Comparison of ENCODE assay signal across 11 cellular contexts in genomic region chr1:208159542-208160258, GRCh38.
A peak's percentile ranks its signal among the peaks of the same experiment; 100 is the strongest.
DNase-seq lines count a peak whose midpoint lies in the region; ATAC-seq and TF ChIP-seq lines count a peak whose summit lies in the region.
"Had no signal": no experiment of that assay in that cellular context is flagged by ENCODE, and none has a peak within 500 bp of the region (broad histone marks: within the 10 kb centered on the region; RNA-seq: fewer than 3 reads in every experiment).

No MANE protein-coding gene starts in this region.

- no peak overlapping the region for H3K23ac ChIP-seq in H9 (ENCODE audit: insufficient read length, low read depth, low read length)

- TF ChIP-seq CTCF in H9 (conservative IDR thresholded peaks at IDR 0.05) (no peak), hepatocyte (IDR thresholded peaks at IDR 0.05; ENCODE audit: poor library complexity) (no peak), stomach (IDR thresholded peaks at IDR 0.05) (no peak)

- H2BK120ac ChIP-seq in H9 (ENCODE audit: low read depth, low read length, poor library complexity, severe bottlenecking): no peak overlapping the region

- H2AFZ ChIP-seq in H9 (ENCODE audit: low read length) (no peak overlapping the region), hepatocyte (no peak overlapping the region)

- no peak for TF ChIP-seq POLR2A in stomach (IDR thresholded peaks at IDR 0.05)

- no peak overlapping the region for H2BK15ac ChIP-seq in H9 (ENCODE audit: low read depth, low read length)

- H3K79me2 ChIP-seq in H9 (ENCODE audit: insufficient read depth, low read length) (no peaks in the 10 kb centered on the region), hepatocyte (peaks cover 3% of the 10 kb centered on the region)

- H3K27me3 ChIP-seq in H9 (ENCODE audit: insufficient read depth, low read length) (no peaks in the 10 kb centered on the region; the same call in 1 of the 2 replicates), hepatocyte (no peaks in the 10 kb centered on the region), stomach (no peaks in the 10 kb centered on the region)
- H3K27me3 ChIP-seq in effector memory CD4-positive, alpha-beta T cell (replicated peaks; ENCODE audit: control insufficient read depth, insufficient read depth, low read length, poor library complexity, severe bottlenecking): peaks cover 3% of the 10 kb centered on the region

- H4K8ac ChIP-seq in H9 (replicated peaks; ENCODE audit: insufficient read length, low read depth, low read length): no peak overlapping the region

- H3K9me3 ChIP-seq in H9 (ENCODE audit: control insufficient read depth, low read depth, low read length) (no peaks in the 10 kb centered on the region), hepatocyte (ENCODE audit: low read depth) (no peaks in the 10 kb centered on the region), stomach (no peaks in the 10 kb centered on the region)
- no peaks in the 10 kb centered on the region for H3K9me3 ChIP-seq in effector memory CD4-positive, alpha-beta T cell (ENCODE audit: control insufficient read depth, low read length)
- H3K9me3 ChIP-seq: neutrophil had no signal

- H3T11ph ChIP-seq in H9 (ENCODE audit: low read length): no peak overlapping the region

- H3K23me2 ChIP-seq in H9 (ENCODE audit: insufficient read length, low read depth, low read length, poor library complexity, severe bottlenecking): no peaks in the 10 kb centered on the region

- no peaks in the 10 kb centered on the region for H4K20me1 ChIP-seq in H9 (ENCODE audit: control insufficient read depth, insufficient read depth, insufficient read length)
- H4K20me1 ChIP-seq in hepatocyte (ENCODE audit: insufficient read depth, poor library complexity, severe bottlenecking): no peaks in the 10 kb centered on the region

- H4K5ac ChIP-seq in H9 (ENCODE audit: insufficient read length, low read depth, low read length): no peak overlapping the region

- peak overlapping the region; percentile 59 for H3K14ac ChIP-seq in H9 (ENCODE audit: insufficient read depth, low read length)

- no peak overlapping the region for H2AK5ac ChIP-seq in H9 (ENCODE audit: insufficient read length, low read length)

- intact Hi-C loops in stomach (cut with DNase I; ENCODE audit: low total_unique reads): no loop called here

- no peak overlapping the region for H3K27ac ChIP-seq in H9 (ENCODE audit: insufficient read length, low read depth, low read length)
- peak overlapping the region; percentile 78 for H3K27ac ChIP-seq in hepatocyte
- H3K27ac ChIP-seq in stomach: peak overlapping the region in 4 of 5 donors; percentile 57 to 81 (median 64)
- no peak overlapping the region for H3K27ac ChIP-seq in effector memory CD4-positive, alpha-beta T cell (ENCODE audit: insufficient read depth, low read length, poor library complexity, severe bottlenecking)
- H3K27ac ChIP-seq: neutrophil had no signal

- no peaks in the 10 kb centered on the region for H3K9me3 Mint-ChIP-seq in H9
- H3K9me3 Mint-ChIP-seq: stimulated activated memory B cell treated with anti-CD40 and anti-IgM and Interleukin-4, amounts not matched to agents 10 μg/mL and 1 μg/mL and 100 μg/mL, for 72 hours had no signal

- H3K4me1 Mint-ChIP-seq in H9: peaks cover 56 to 69% of the 10 kb centered on the region in 2 experiments
- H3K4me1 Mint-ChIP-seq: stimulated activated memory B cell treated with anti-CD40 and anti-IgM and Interleukin-4, amounts not matched to agents 10 μg/mL and 1 μg/mL and 100 μg/mL, for 72 hours had no signal

- no peak for ATAC-seq in HG02973 (IDR thresholded peaks at IDR 0.05; ENCODE audit: unreplicated experiment)
- ATAC-seq in GM21576 (IDR thresholded peaks at IDR 0.05; ENCODE audit: unreplicated experiment): no peak

- H3K4me1 ChIP-seq in H9 (ENCODE audit: insufficient read depth, low read length): peaks cover 5% of the 10 kb centered on the region
- H3K4me1 ChIP-seq in hepatocyte (ENCODE audit: insufficient read depth): peaks cover 51% of the 10 kb centered on the region
- H3K4me1 ChIP-seq in stomach: peaks cover 45 to 97% (median 72%) of the 10 kb centered on the region in 4 donors
- H3K4me1 ChIP-seq in effector memory CD4-positive, alpha-beta T cell (ENCODE audit: control insufficient read depth, insufficient read depth, low read length, poor library complexity, severe bottlenecking): no peaks in the 10 kb centered on the region

- no CpG with 5 or more reads among the region's 11 CpGs for WGBS in H9 (ENCODE audit: extremely low coverage, insufficient read length, low lambda C conversion rate)
- 53% methylated on average over 11 of the region's 11 CpGs for WGBS in hepatocyte (ENCODE audit: low lambda C conversion rate, missing lambda C conversion rate)
- WGBS in stomach, 5 donors: 56 to 79% (median 66%) methylated on average over 11 of the region's 11 CpGs

- H3K9me2 ChIP-seq in hepatocyte (replicated peaks; ENCODE audit: insufficient read depth): no peaks in the 10 kb centered on the region

- H3K4me3 ChIP-seq in hepatocyte (no peak overlapping the region), stomach (no peak overlapping the region)
- H3K4me3 ChIP-seq in effector memory CD4-positive, alpha-beta T cell (ENCODE audit: insufficient read depth, low read depth, low read length, poor library complexity, severe bottlenecking): no peak overlapping the region

- H3K36me3 Mint-ChIP-seq in H9 (ENCODE audit: insufficient read depth in 1 of 3, low read depth in 3 of 3): no peaks in the 10 kb centered on the region
- H3K36me3 Mint-ChIP-seq: stimulated activated memory B cell treated with anti-CD40 and anti-IgM and Interleukin-4, amounts not matched to agents 10 μg/mL and 1 μg/mL and 100 μg/mL, for 72 hours had no signal

- no peak overlapping the region for H3K4me3 Mint-ChIP-seq in H9
- H3K4me3 Mint-ChIP-seq: stimulated activated memory B cell treated with anti-CD40 and anti-IgM and Interleukin-4, amounts not matched to agents 10 μg/mL and 1 μg/mL and 100 μg/mL, for 72 hours had no signal

- H3K18ac ChIP-seq in H9 (ENCODE audit: insufficient read length, low read depth, low read length): peak overlapping the region; percentile 12

- peaks cover 27% of the 10 kb centered on the region for H3K27me3 Mint-ChIP-seq in H9 (ENCODE audit: low read depth)

- H3K4ac ChIP-seq in H9 (ENCODE audit: low read depth, low read length): no peak overlapping the region

- no peak for TF ChIP-seq EP300 in stomach (IDR thresholded peaks at IDR 0.05)

- H2BK5ac ChIP-seq in H9 (ENCODE audit: insufficient read length, low read length): no peak overlapping the region

- H2BK12ac ChIP-seq in H9 (ENCODE audit: insufficient read length, low read depth, low read length): no peak overlapping the region

- no peak overlapping the region for H4K91ac ChIP-seq in H9 (ENCODE audit: insufficient read length, low read depth, low read length)

- no peak overlapping the region for H3K9ac ChIP-seq in H9 (ENCODE audit: extremely low read depth, insufficient read length, low read length)

- H3K36me3 ChIP-seq in hepatocyte (replicated peaks; ENCODE audit: insufficient read depth, low read depth) (no peaks in the 10 kb centered on the region), stomach (no peaks in the 10 kb centered on the region)
- H3K36me3 ChIP-seq in effector memory CD4-positive, alpha-beta T cell (ENCODE audit: control insufficient read depth, insufficient read depth, low read length): no peaks in the 10 kb centered on the region
- H3K36me3 ChIP-seq: neutrophil had no signal

- no peak overlapping the region for H3K56ac ChIP-seq in H9 (ENCODE audit: insufficient read length, low read depth, low read length)

- DNase-seq in H9 (no peak), amniotic stem cell (lab: John Stamatoyannopoulos, UW) (peak; percentile 70), hepatocyte (ENCODE audit: low spot score) (peak; percentile 74), stomach (peak; percentile 53), COLO668 (lab: John Stamatoyannopoulos, UW; ENCODE audit: unreplicated experiment) (no peak)
- no peak for DNase-seq in effector memory CD4-positive, alpha-beta T cell
- DNase-seq: erythroblast had no signal

- no peak overlapping the region for H2BK20ac ChIP-seq in H9 (ENCODE audit: low read depth, low read length, poor library complexity, severe bottlenecking)

- H3K27ac Mint-ChIP-seq in H9: no peak overlapping the region
- H3K27ac Mint-ChIP-seq: stimulated activated memory B cell treated with anti-CD40 and anti-IgM and Interleukin-4, amounts not matched to agents 10 μg/mL and 1 μg/mL and 100 μg/mL, for 72 hours had no signal

- no peaks in the 10 kb centered on the region for H3K79me1 ChIP-seq in H9 (ENCODE audit: insufficient read depth, low read depth, low read length, poor library complexity, severe bottlenecking)

- H3K4me2 ChIP-seq in H9 (ENCODE audit: insufficient read depth, insufficient read length, low read length) (no peak overlapping the region), hepatocyte (peak overlapping the region; percentile 57)

Comparison
In these comparisons a context has a peak if more than half of its experiments do, and no peak if none do; other contexts are left out.
1. DNase-seq: peak in amniotic stem cell (single experiment), hepatocyte (single experiment) and stomach (single experiment); none in H9 (single experiment), COLO668 (single experiment) and effector memory CD4-positive, alpha-beta T cell (0 of 3).
2. H3K27ac ChIP-seq: peak in hepatocyte (single experiment) and stomach (4 of 5); none in H9 (single experiment) and effector memory CD4-positive, alpha-beta T cell (single experiment).